In genomic region chrX:6227445-6227820, GRCh38 we compare ENCODE assay signal across 10 cellular contexts. TPM values are rescaled to one million over a fixed set of nuclear protein-coding genes. Genes with fewer than 3 reads are reported as not detected.
DNase-seq lines count a peak whose midpoint lies in the region; ATAC-seq and TF ChIP-seq lines count a peak whose summit lies in the region.
"Had no signal": no experiment of that assay in that cellular context is flagged by ENCODE, and none has a peak within 500 bp of the region (broad histone marks: within the 10 kb centered on the region; RNA-seq: fewer than 3 reads in every experiment).

No MANE protein-coding gene starts in this region.

- no peak for TF ChIP-seq EP300 in gastroesophageal sphincter (IDR thresholded peaks at IDR 0.05)

- H3K4me3 ChIP-seq in cardiac muscle cell, result peak overlapping the region; percentile 65
- H3K4me3 ChIP-seq in endodermal cell (ENCODE audit: low read length), result peak overlapping the region; percentile 82
- H3K4me3 ChIP-seq in upper lobe of right lung, result peak overlapping the region; percentile 30
- H3K4me3 ChIP-seq in gastroesophageal sphincter, result peak overlapping the region in 1 of 2 donors; percentile 45

- peak overlapping the region; percentile 41 for H3K9ac ChIP-seq in endodermal cell (ENCODE audit: extremely low read depth, low read length, poor library complexity, severe bottlenecking)

- H3K36me3 ChIP-seq in cardiac muscle cell (no peaks in the 10 kb centered on the region), endodermal cell (ENCODE audit: control insufficient read depth, insufficient read depth, low read length) (no peaks in the 10 kb centered on the region), upper lobe of right lung (no peaks in the 10 kb centered on the region), gastroesophageal sphincter (no peaks in the 10 kb centered on the region)
- H3K36me3 ChIP-seq: prostate gland had no signal

- intact Hi-C loops in left cardiac atrium (cut with DNase I) (no loop called here), upper lobe of right lung (cut with DNase I) (no loop called here)

- H3K9me3 ChIP-seq in cardiac muscle cell (ENCODE audit: low read depth) (no peaks in the 10 kb centered on the region), endodermal cell (ENCODE audit: control insufficient read depth, low read length) (no peaks in the 10 kb centered on the region), upper lobe of right lung (no peaks in the 10 kb centered on the region), gastroesophageal sphincter (no peaks in the 10 kb centered on the region)
- H3K9me3 ChIP-seq: prostate gland had no signal

- peaks cover 49% of the 10 kb centered on the region for H3K27me3 ChIP-seq in cardiac muscle cell
- H3K27me3 ChIP-seq in endodermal cell (ENCODE audit: control insufficient read depth, insufficient read depth, low read length, poor library complexity, severe bottlenecking), result no peaks in the 10 kb centered on the region
- H3K27me3 ChIP-seq in upper lobe of right lung, result no peaks in the 10 kb centered on the region
- H3K27me3 ChIP-seq in gastroesophageal sphincter, result peaks cover 21% of the 10 kb centered on the region
- H3K27me3 ChIP-seq in foreskin keratinocyte, result peaks cover 17% of the 10 kb centered on the region

- H3K36me3 Mint-ChIP-seq in endodermal cell (ENCODE audit: low read depth) (no peaks in the 10 kb centered on the region), nephron progenitor cell (ENCODE audit: low read depth) (no peaks in the 10 kb centered on the region)

- H3K27ac ChIP-seq in cardiac muscle cell (no peak overlapping the region), endodermal cell (ENCODE audit: low read depth, low read length) (no peak overlapping the region), upper lobe of right lung (no peak overlapping the region), gastroesophageal sphincter (peak overlapping the region in 2 of 4 donors; percentile 24 to 47), foreskin keratinocyte (no peak overlapping the region)
- H3K27ac ChIP-seq: prostate gland had no signal

- peaks cover 22% of the 10 kb centered on the region for H3K4me1 Mint-ChIP-seq in endodermal cell
- H3K4me1 Mint-ChIP-seq in nephron progenitor cell, result peaks cover 22% of the 10 kb centered on the region

- 2 to 3% methylated on average over 9 to 26 of the region's 26 CpGs for WGBS in endodermal cell (ENCODE audit: insufficient coverage in 1 of 2, insufficient read length in 1 of 2), 2 experiments
- WGBS in gastroesophageal sphincter (ENCODE audit: low coverage in 1 of 2), 2 donors, result 0% methylated on average over 1 of the region's 26 CpGs; no CpG with 5 or more reads in 1 of the 2 donors

- TF ChIP-seq CTCF in cardiac muscle cell (IDR thresholded peaks at IDR 0.05; ENCODE audit: low read depth, low read length), result no peak
- TF ChIP-seq CTCF in endodermal cell (conservative IDR thresholded peaks at IDR 0.05), result no peak
- no peak for TF ChIP-seq CTCF in nephron progenitor cell (IDR thresholded peaks at IDR 0.05)
- TF ChIP-seq CTCF in upper lobe of right lung (IDR thresholded peaks at IDR 0.05), result no peak
- TF ChIP-seq CTCF in gastroesophageal sphincter (IDR thresholded peaks at IDR 0.05), result no peak
- no peak for TF ChIP-seq CTCF in foreskin keratinocyte (conservative IDR thresholded peaks at IDR 0.05)

- no peaks in the 10 kb centered on the region for H3K9me3 Mint-ChIP-seq in endodermal cell
- H3K9me3 Mint-ChIP-seq in nephron progenitor cell, result no peaks in the 10 kb centered on the region

- H3K4me1 ChIP-seq in cardiac muscle cell (ENCODE audit: low read depth) (no peaks in the 10 kb centered on the region), endodermal cell (ENCODE audit: control insufficient read depth, insufficient read depth, low read length) (no peaks in the 10 kb centered on the region), upper lobe of right lung (no peaks in the 10 kb centered on the region), gastroesophageal sphincter (peaks cover 0 to 12% (median 3%) of the 10 kb centered on the region in 3 donors), foreskin keratinocyte (no peaks in the 10 kb centered on the region)
- H3K4me1 ChIP-seq: prostate gland had no signal

- TF ChIP-seq POLR2A in gastroesophageal sphincter (IDR thresholded peaks at IDR 0.05), result no peak

- H3K27ac Mint-ChIP-seq in endodermal cell, result peak overlapping the region; percentile 92
- H3K27ac Mint-ChIP-seq in nephron progenitor cell, result no peak overlapping the region

- ATAC-seq in left cardiac atrium, result no peak
- ATAC-seq in upper lobe of right lung, result no peak
- no peak for ATAC-seq in gastroesophageal sphincter
- ATAC-seq in foreskin keratinocyte, result no peak

- H3K27me3 Mint-ChIP-seq in endodermal cell (ENCODE audit: insufficient read depth), result peaks cover 36% of the 10 kb centered on the region
- peaks cover 53% of the 10 kb centered on the region for H3K27me3 Mint-ChIP-seq in nephron progenitor cell (ENCODE audit: low read depth, poor library complexity)

- DNase-seq in cardiac muscle cell (ENCODE audit: low read depth in 1 of 2, low spot score in 1 of 2) (peak in 1 of 2 donors; percentile 7), left cardiac atrium (no peak), endodermal cell (peak; percentile 48), nephron progenitor cell (peak; percentile 33), upper lobe of right lung (no peak), NCI-H2029 treated with DMSO at 0.1 percent for 48 hours (lab: John Stamatoyannopoulos, UW) (no peak), foreskin keratinocyte (no peak)

- H3K4me3 Mint-ChIP-seq in endodermal cell, result peak overlapping the region; percentile 86
- H3K4me3 Mint-ChIP-seq in nephron progenitor cell, result peak overlapping the region; percentile 95

RNA-seq across cellular contexts. Expression of gene NLGN4X, which starts 1.2 kb away (rescaled TPM):
- total RNA-seq in cardiac muscle cell (6.9 and 9.5 TPM in 2 replicates), left cardiac atrium (1 to 10 TPM; 5.4 to 6.4 TPM), endodermal cell (10 to 100 TPM; 19.2 to 76.9 TPM), upper lobe of right lung (4.2 TPM), gastroesophageal sphincter (1 to 10 TPM; 2.0 to 6.7 (median 4.7) TPM), foreskin keratinocyte (0.04 and 0.27 TPM in 2 replicates)
- polyA plus RNA-seq in cardiac muscle cell (4.2 and 5.9 TPM in 2 replicates), foreskin keratinocyte (0.01 and 0.04 TPM in 2 replicates)
- polyA plus RNA-seq in endodermal cell (2013, experiment 1 of 2), result 18.2 TPM
- 15.6 TPM for polyA plus RNA-seq in endodermal cell (2013, experiment 2 of 2)
- total RNA-seq: activated CD8-positive, alpha-beta memory T cell treated with anti-CD3 and anti-CD28 coated beads for 36 hours had no signal

Comparison
In these comparisons a context has a peak if more than half of its experiments do, and no peak if none do; other contexts are left out.
1. DNase-seq: peak in endodermal cell (single experiment) and nephron progenitor cell (single experiment); none in left cardiac atrium (single experiment), upper lobe of right lung (single experiment), NCI-H2029 treated with DMSO at 0.1 percent for 48 hours (single experiment) and foreskin keratinocyte (0 of 2).